Comparison of ENCODE assay signal across 17 cellular contexts in genomic region chr7:103972779-103973434, GRCh38. TPM values are rescaled to one million over a fixed set of nuclear protein-coding genes. Genes with fewer than 3 reads are reported as not detected.
A peak's percentile ranks its signal among the peaks of the same experiment; 100 is the strongest.
DNase-seq lines count a peak whose midpoint lies in the region; ATAC-seq, FAIRE-seq and TF ChIP-seq lines count a peak whose summit lies in the region.
"Had no signal": no experiment of that assay in that cellular context is flagged by ENCODE, and none has a peak within 500 bp of the region (broad histone marks: within the 10 kb centered on the region; RNA-seq: fewer than 3 reads in every experiment).

No MANE protein-coding gene starts in this region.

- no peak for FAIRE-seq in A549 (lab: Jason Lieb, UNC)
- FAIRE-seq: GM12878 had no signal

- H3K9me3 ChIP-seq in A549 = no peaks in the 10 kb centered on the region
- no peaks in the 10 kb centered on the region for H3K9me3 ChIP-seq in neural cell (ENCODE audit: low read length)
- H3K9me3 ChIP-seq: BLaER1, HAP-1 had no signal

- no peaks in the 10 kb centered on the region for H3K36me3 Mint-ChIP-seq in activated naive CD8-positive, alpha-beta T cell treated with anti-CD3 and anti-CD28 coated beads for 36 hours
- H3K36me3 Mint-ChIP-seq: CD14-positive monocyte; CD4-positive, alpha-beta memory T cell had no signal

- ATAC-seq in A549 = no peak
- ATAC-seq: GM12878 had no signal

- no peak for TF ChIP-seq CTCF in A549 (IDR thresholded peaks at IDR 0.05)
- TF ChIP-seq CTCF in neural cell (IDR thresholded peaks at IDR 0.05; ENCODE audit: poor library complexity, severe bottlenecking) = no peak

- H3K4me2 ChIP-seq in A549 = no peak overlapping the region
- no peak overlapping the region for H3K4me2 ChIP-seq in neural cell (ENCODE audit: low read length)
- H3K4me2 ChIP-seq: BLaER1 had no signal

- H3K4me1 Mint-ChIP-seq in activated naive CD8-positive, alpha-beta T cell treated with anti-CD3 and anti-CD28 coated beads for 36 hours = no peaks in the 10 kb centered on the region
- H3K4me1 Mint-ChIP-seq: CD14-positive monocyte; CD4-positive, alpha-beta memory T cell had no signal

- POLR2A ChIA-PET in A549 (lab: Yijun Ruan, JAX) = no interaction called here

- TF ChIP-seq EP300 in A549 (IDR thresholded peaks at IDR 0.05) = no peak
- TF ChIP-seq EP300 in neural cell (conservative IDR thresholded peaks at IDR 0.05; ENCODE audit: poor library complexity, severe bottlenecking) = no peak

- CTCF ChIA-PET in A549 (lab: Yijun Ruan, JAX) = no interaction called here

- H3K27ac Mint-ChIP-seq in activated naive CD8-positive, alpha-beta T cell treated with anti-CD3 and anti-CD28 coated beads for 36 hours = no peak overlapping the region
- H3K27ac Mint-ChIP-seq: CD14-positive monocyte; CD4-positive, alpha-beta memory T cell had no signal

- H3K4me3 ChIP-seq in A549 = no peak overlapping the region
- H3K4me3 ChIP-seq in neural cell (ENCODE audit: low read length) = peak overlapping the region; percentile 5
- H3K4me3 ChIP-seq: BLaER1, GM12878, HAP-1 had no signal

- H3K79me2 ChIP-seq in neural cell (replicated peaks; ENCODE audit: insufficient read depth, low read length) = no peaks in the 10 kb centered on the region

- TF ChIP-seq POLR2A in A549 (IDR thresholded peaks at IDR 0.05; ENCODE audit: low read length) = no peak

- peaks cover 2% of the 10 kb centered on the region for H3K9me3 Mint-ChIP-seq in activated naive CD8-positive, alpha-beta T cell treated with anti-CD3 and anti-CD28 coated beads for 36 hours

- H3K27ac ChIP-seq in A549 = no peak overlapping the region
- peak overlapping the region; percentile 28 for H3K27ac ChIP-seq in neural cell (ENCODE audit: low read length)
- H3K27ac ChIP-seq: 22Rv1, BLaER1 had no signal

- H2AFZ ChIP-seq in neural cell (ENCODE audit: low read depth, low read length) = no peak overlapping the region

- H3K27me3 ChIP-seq in neural cell (ENCODE audit: insufficient read depth, low read depth, low read length) = no peaks in the 10 kb centered on the region
- H3K27me3 ChIP-seq: BLaER1 had no signal

- H3K36me3 ChIP-seq in neural cell (ENCODE audit: insufficient read depth, low read length) = no peaks in the 10 kb centered on the region
- H3K36me3 ChIP-seq: BLaER1, HAP-1 had no signal

- H3K27me3 Mint-ChIP-seq in activated naive CD8-positive, alpha-beta T cell treated with anti-CD3 and anti-CD28 coated beads for 36 hours = no peaks in the 10 kb centered on the region

- no peak overlapping the region for H3K9ac ChIP-seq in neural cell (ENCODE audit: low read length)
- H3K9ac ChIP-seq: BLaER1 had no signal

- H3K9me2 ChIP-seq in neural cell (ENCODE audit: insufficient read depth, low read length) = no peaks in the 10 kb centered on the region

- 14% methylated on average over 2 of the region's 2 CpGs for WGBS in A549 (ENCODE audit: missing lambda C conversion rate)

- no peaks in the 10 kb centered on the region for H3K4me1 ChIP-seq in A549
- H3K4me1 ChIP-seq: BLaER1, HAP-1 had no signal

- H3K4me3 Mint-ChIP-seq in activated naive CD8-positive, alpha-beta T cell treated with anti-CD3 and anti-CD28 coated beads for 36 hours = no peak overlapping the region
- H3K4me3 Mint-ChIP-seq: CD14-positive monocyte; CD4-positive, alpha-beta memory T cell had no signal

- TF ChIP-seq RAD21 in A549 (conservative IDR thresholded peaks at IDR 0.05 in 1 of 2, IDR thresholded peaks at IDR 0.05 in 1 of 2) (no peak), neural cell (conservative IDR thresholded peaks at IDR 0.05) (no peak)

- no peaks in the 10 kb centered on the region for H3F3A ChIP-seq in neural cell (ENCODE audit: insufficient read depth, low read length, poor library complexity, severe bottlenecking)

- DNase-seq in NCI-H2171 treated with DMSO at 0.1 percent for 48 hours (lab: John Stamatoyannopoulos, UW) = peak; percentile 29
- DNase-seq in NCI-H2171 (lab: John Stamatoyannopoulos, UW) = no peak
- DNase-seq in A549 (ENCODE audit: low read depth in 1 of 2, low spot score in 1 of 2) = no peak
- DNase-seq in NCI-H69 (lab: John Stamatoyannopoulos, UW) = peak; percentile 13
- DNase-seq in activated naive CD8-positive, alpha-beta T cell treated with anti-CD3 and anti-CD28 coated beads for 36 hours = no peak
- DNase-seq in LoVo (ENCODE audit: low spot score) = no peak
- DNase-seq: Calu3; CD4-positive, alpha-beta memory T cell; DMS79 treated with DMSO at 0.1 percent for 48 hours had no signal

- H4K20me1 ChIP-seq in neural cell (ENCODE audit: insufficient read depth) = no peaks in the 10 kb centered on the region
- H4K20me1 ChIP-seq: BLaER1 had no signal

TF ChIP-seq in A549, 52 proteins besides CTCF, POLR2A, EP300 and RAD21:
- no peak for TF ChIP-seq CEBPB (IDR thresholded peaks at IDR 0.05)
- peak; percentile 37 for TF ChIP-seq MAFK (IDR thresholded peaks at IDR 0.05; ENCODE audit: partially characterized antibody)

TF ChIP-seq in neural cell, 6 proteins besides CTCF, POLR2A, EP300 and RAD21:
- TF ChIP-seq POLR2AphosphoS5 (IDR thresholded peaks at IDR 0.05) (peak; percentile 31), EZH2 (IDR thresholded peaks at IDR 0.05; ENCODE audit: borderline replicate concordance, insufficient read depth, low read length, poor library complexity, severe bottlenecking) (no peak), REST (IDR thresholded peaks at IDR 0.05; ENCODE audit: borderline replicate concordance) (peak; percentile 33)

RNA-seq across cellular contexts. Expression of gene RELN, which starts 16.6 kb away (rescaled TPM):
- polyA plus RNA-seq in A549 (2011; rRNA removed) = not detected in 2 replicates
- not detected in 2 replicates for polyA plus RNA-seq in A549 (2012; cell fraction: cytosol; rRNA removed)
- polyA plus RNA-seq in A549 (2012; cell fraction: nucleus; rRNA removed) = not detected in 2 replicates
- not detected in 3 replicates for polyA plus RNA-seq in A549 (2017; fragmentation: RNase III; extraction: RNeasy Plus Mini Kit Qiagen cat#74134 plus additional on column Dnase treatment)
- not detected in 2 replicates for polyA minus RNA-seq in A549 (2011; rRNA and poly(A)+ RNA removed)
- 169 and 178 TPM in 2 replicates for polyA plus RNA-seq in neural cell
- 379 and 463 TPM in 2 replicates for polyA minus RNA-seq in neural cell
- total RNA-seq in activated naive CD8-positive, alpha-beta T cell treated with anti-CD3 and anti-CD28 coated beads for 36 hours = not detected
- total RNA-seq: A673; CD4-positive, alpha-beta memory T cell; H4 had no signal
- polyA plus RNA-seq: CD14-positive monocyte; CD4-positive, alpha-beta memory T cell; GM12878 had no signal

Comparison
In these comparisons a context has a peak if more than half of its experiments do, and no peak if none do; other contexts are left out.
1. DNase-seq: peak in NCI-H2171 treated with DMSO at 0.1 percent for 48 hours (single experiment) and NCI-H69 (single experiment); none in NCI-H2171 (single experiment), A549 (0 of 2), activated naive CD8-positive, alpha-beta T cell treated with anti-CD3 and anti-CD28 coated beads for 36 hours (single experiment) and LoVo (single experiment).
2. RNA of gene RELN, which starts 16.6 kb away (polyA plus RNA-seq): 169 to 178 TPM in neural cell; not detected in A549; every median in the first group is over 100 times any median in the second.